ENCODE assay signal across 24 cellular contexts in the genomic region with DNA sequence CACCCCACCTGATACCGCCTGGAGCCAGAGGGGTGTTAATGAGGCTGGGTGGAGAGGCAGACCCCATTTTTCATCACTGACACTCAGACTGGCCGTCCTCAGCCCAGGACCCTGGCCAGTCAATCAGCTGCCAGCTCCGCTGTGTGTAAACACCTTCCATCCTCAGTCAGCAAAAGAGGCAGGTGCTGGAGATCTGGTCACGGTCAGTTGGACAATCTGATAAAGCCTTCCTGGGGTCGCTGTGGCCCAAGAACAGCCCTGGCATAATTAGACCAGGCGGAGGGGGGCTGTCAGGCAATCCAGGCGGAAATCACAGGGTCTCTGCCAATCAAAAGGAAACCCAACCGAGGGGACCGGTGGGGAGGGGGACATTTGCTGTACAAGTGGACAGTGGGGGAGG.
A peak's percentile ranks its signal among the peaks of the same experiment; 100 is the strongest.
DNase-seq lines count a peak whose midpoint lies in the region; FAIRE-seq and TF ChIP-seq lines count a peak whose summit lies in the region.
"Had no signal": no experiment of that assay in that cellular context is flagged by ENCODE, and none has a peak within 500 bp of the region (broad histone marks: within the 10 kb centered on the region; RNA-seq: fewer than 3 reads in every experiment).

No MANE protein-coding gene starts in this region.

- no peak for TF ChIP-seq EP300 in H1 (IDR thresholded peaks at IDR 0.05; ENCODE audit: borderline replicate concordance in 1 of 2, low read depth in 2 of 2, low read length in 2 of 2)

- in situ Hi-C loops in ACHN (cut with HindIII; ENCODE audit: low pct_ligation_motif_present, low pct_unique_long_range_greater_than_20kb, low sequenced_read_pairs) = no loop called here

- H3K56ac ChIP-seq in H1 (replicated peaks; ENCODE audit: insufficient read length, low read depth, low read length) = no peak overlapping the region

- no peaks in the 10 kb centered on the region for H3K9me3 ChIP-seq in H1 (ENCODE audit: insufficient read depth in 2 of 2, low read depth in 1 of 2, low read length in 1 of 2)
- H3K9me3 ChIP-seq: uterus had no signal

- H3K4me1 ChIP-seq in H1 (replicated peaks in 1 of 4; ENCODE audit: control insufficient read depth in 3 of 4, insufficient read depth in 4 of 4, low read length in 3 of 4) = no peaks in the 10 kb centered on the region
- H3K4me1 ChIP-seq: uterus had no signal

- peak overlapping the region in 1 of 4 experiments; percentile 37; a peak in 1 of 7 replicates for H3K9ac ChIP-seq in H1 (replicated peaks in 1 of 4; ENCODE audit: extremely low read depth in 1 of 4, low read depth in 3 of 4, low read length in 3 of 4)

- H3K36me3 ChIP-seq in H1 (ENCODE audit: control insufficient read depth in 2 of 4, insufficient read depth in 4 of 4, low read length in 3 of 4) = no peaks in the 10 kb centered on the region
- H3K36me3 ChIP-seq: uterus had no signal

- no peak for TF ChIP-seq POLR2A in H1 (IDR thresholded peaks at IDR 0.05; ENCODE audit: control extremely low read depth in 1 of 2, low read depth in 2 of 2, low read length in 2 of 2)

- no peak overlapping the region for H3K27ac ChIP-seq in H1 (ENCODE audit: low read depth, low read length)
- H3K27ac ChIP-seq: epithelial cell of prostate, uterus had no signal

- no peak overlapping the region for H3K4me2 ChIP-seq in H1 (ENCODE audit: insufficient read depth in 1 of 2, low read depth in 2 of 2, low read length in 2 of 2)

- TF ChIP-seq RAD21 in H1 (IDR thresholded peaks at IDR 0.05 in 1 of 2, conservative IDR thresholded peaks at IDR 0.05 in 1 of 2; ENCODE audit: low read depth in 2 of 2, low read length in 2 of 2) = no peak

- H2AFZ ChIP-seq in H1 (ENCODE audit: low read length) = no peak overlapping the region

- TF ChIP-seq CTCF in H1 (IDR thresholded peaks at IDR 0.05; ENCODE audit: control extremely low read depth in 1 of 3, insufficient read depth in 1 of 3, low read depth in 1 of 3, low read length in 3 of 3) = no peak

- H4K5ac ChIP-seq in H1 (ENCODE audit: insufficient read length, low read depth, low read length) = no peak overlapping the region

- H2BK5ac ChIP-seq in H1 (ENCODE audit: low read depth, low read length) = no peak overlapping the region

- H2BK120ac ChIP-seq in H1 (replicated peaks; ENCODE audit: low read depth, low read length) = no peak overlapping the region

- H3K23ac ChIP-seq in H1 (ENCODE audit: insufficient read length) = no peak overlapping the region

- FAIRE-seq in H1 (lab: Jason Lieb, UNC) = no peak
- FAIRE-seq: small intestine had no signal

- 0 out of 2 replicates have a peak overlapping the region, but pooled peaks have one; percentile 31 for H2BK15ac ChIP-seq in H1 (ENCODE audit: low read length)

- H3K18ac ChIP-seq in H1 (ENCODE audit: extremely low read depth, low read length) = no peak overlapping the region

- DNase-seq in DMS53 (lab: John Stamatoyannopoulos, UW) (peak; percentile 59), NCI-H1417 treated with DMSO at 0.1 percent for 48 hours (lab: John Stamatoyannopoulos, UW) (peak; percentile 76), NCI-H774 (lab: John Stamatoyannopoulos, UW) (peak; percentile 75), H1 (ENCODE audit: low read depth in 1 of 2, low spot score in 2 of 2) (no peak), ACHN (no peak), medulla oblongata (ENCODE audit: extremely low spot score) (no peak), RKO (ENCODE audit: low spot score) (no peak)
- DNase-seq in activated CD4-positive, alpha-beta T cell treated with anti-CD3 and anti-CD28 coated beads for 48 hours = no peak
- DNase-seq: activated B cell treated with CpG ODN at 0.5 μM for 24 hours; activated CD8-positive, alpha-beta memory T cell treated with anti-CD3 and anti-CD28 coated beads, Interleukin-2, amount 10 ng/mL, durations not matched to agents 7 days and 5 days; activated naive CD4-positive, alpha-beta T cell; activated T-cell treated with anti-CD3 and anti-CD28 coated beads, Interleukin-2, amount 50 U/mL, for 72 hours; cerebellar nuclear complex; left ventricle myocardium superior; midbrain; naive thymus-derived CD4-positive, alpha-beta T cell; NCI-H526 treated with DMSO at 0.1 percent for 48 hours; small intestine; stimulated activated CD8-positive, alpha-beta memory T cell treated with anti-CD3 and anti-CD28 coated beads, Interleukin-4, amount 100 ng/mL, for 48 hours; stimulated activated naive CD8-positive, alpha-beta T cell treated with anti-CD3 and anti-CD28 coated beads, Interleukin-15, amount 100 ng/mL, for 72 hours; SW 1271; T-helper 9 cell; uterus had no signal

- CTCF ChIA-PET in H1 (lab: Charles Lee; ENCODE audit: partially characterized antibody) = interaction anchor here (1.0 to 1.3 kb wide), 2 partner anchors 9 to 101 kb away, joined by 3 to 4 read pairs; no protein-coding TSS in a partner anchor

- H2AK5ac ChIP-seq in H1 (ENCODE audit: low read depth, low read length) = no peak overlapping the region

- H3K27me3 ChIP-seq in H1 (replicated peaks in 1 of 4; ENCODE audit: control insufficient read depth in 3 of 4, extremely low read depth in 1 of 4, insufficient read depth in 3 of 4, low read length in 3 of 4) = no peaks in the 10 kb centered on the region
- H3K27me3 ChIP-seq: uterus had no signal

- peaks cover 0 to 2% of the 10 kb centered on the region in 2 experiments for H4K20me1 ChIP-seq in H1 (replicated peaks in 1 of 2; ENCODE audit: control insufficient read depth in 1 of 2, insufficient read depth in 2 of 2, low read length in 2 of 2)

- H3K14ac ChIP-seq in H1 (ENCODE audit: insufficient read length) = no peak overlapping the region

- H4K91ac ChIP-seq in H1 (replicated peaks; ENCODE audit: insufficient read length, low read length) = no peak overlapping the region

- POLR2A ChIA-PET in H1 (lab: Charles Lee; ENCODE audit: partially characterized antibody) = no interaction called here

- no peaks in the 10 kb centered on the region for H3K79me2 ChIP-seq in H1 (ENCODE audit: control insufficient read depth in 1 of 2, insufficient read depth in 2 of 2, low read length in 2 of 2)

- H2BK12ac ChIP-seq in H1 (ENCODE audit: low read depth, low read length) = no peak overlapping the region

- no peak overlapping the region for H2BK20ac ChIP-seq in H1 (ENCODE audit: low read length)

- H3K79me1 ChIP-seq in H1 (ENCODE audit: low read depth, low read length) = peaks cover 3% of the 10 kb centered on the region; the same call in 1 of the 2 replicates

- H4K8ac ChIP-seq in H1 (ENCODE audit: extremely low read depth, insufficient read depth, low read length) = peak overlapping the region; percentile 31; the same call in 1 of the 2 replicates

- no peak overlapping the region for H3K4ac ChIP-seq in H1 (replicated peaks; ENCODE audit: insufficient read length, low read depth, low read length)

- WGBS in H1 (ENCODE audit: extremely low coverage in 1 of 2, insufficient coverage in 1 of 2, insufficient read length in 1 of 2, insufficient replicate concordance in 2 of 2, low coverage in 1 of 2, low lambda C conversion rate in 2 of 2, missing lambda C conversion rate in 1 of 2), 2 experiments = 89% methylated on average over 9 of the region's 9 CpGs; no CpG with 5 or more reads in 1 of the 2 experiments

- H3K4me3 ChIP-seq in H1 (ENCODE audit: extremely low read depth in 1 of 4, insufficient read depth in 2 of 4, low read depth in 3 of 4, low read length in 4 of 4) = no peak overlapping the region
- H3K4me3 ChIP-seq: uterus had no signal

- H3K23me2 ChIP-seq in H1 (ENCODE audit: low read depth, low read length) = no peaks in the 10 kb centered on the region; the same call in 1 of the 2 replicates

TF ChIP-seq in H1, 55 proteins besides CTCF, POLR2A, EP300 and RAD21:
- TF ChIP-seq BRCA1 (IDR thresholded peaks at IDR 0.05; ENCODE audit: low read depth, low read length) (no peak), HDAC6 (IDR thresholded peaks at IDR 0.05; ENCODE audit: low read depth, low read length) (no peak), SUZ12 (IDR thresholded peaks at IDR 0.05; ENCODE audit: low read length) (no peak), RBBP5 (IDR thresholded peaks at IDR 0.05; ENCODE audit: borderline replicate concordance, low read depth, low read length) (no peak), FOSL1 (IDR thresholded peaks at IDR 0.05; ENCODE audit: insufficient read depth, low read depth, low read length) (no peak), CTBP2 (IDR thresholded peaks at IDR 0.05; ENCODE audit: borderline replicate concordance, insufficient read depth, insufficient read length, low read length) (no peak), EGR1 (IDR thresholded peaks at IDR 0.05; ENCODE audit: borderline replicate concordance, low read depth, low read length) (no peak), KDM4A (IDR thresholded peaks at IDR 0.05; ENCODE audit: low read depth, low read length, severe bottlenecking) (no peak), TBP (IDR thresholded peaks at IDR 0.05; ENCODE audit: low read depth, low read length) (no peak), CBX8 (IDR thresholded peaks at IDR 0.05; ENCODE audit: borderline replicate concordance, low read depth, low read length) (no peak), PHF8 (conservative IDR thresholded peaks at IDR 0.05; ENCODE audit: low read depth, low read length) (no peak), SRF (IDR thresholded peaks at IDR 0.05; ENCODE audit: low read depth, low read length) (no peak), KDM1A (IDR thresholded peaks at IDR 0.05; ENCODE audit: borderline replicate concordance, low read length) (no peak), TEAD4 (IDR thresholded peaks at IDR 0.05; ENCODE audit: low read depth, low read length) (no peak), JUN (IDR thresholded peaks at IDR 0.05; ENCODE audit: low read depth, low read length) (no peak), EZH2 (IDR thresholded peaks at IDR 0.05; ENCODE audit: low read depth, low read length, severe bottlenecking) (no peak), CBX5 (IDR thresholded peaks at IDR 0.05; ENCODE audit: low read depth, low read length) (no peak)

Comparison
In these comparisons a context has a peak if more than half of its experiments do, and no peak if none do; other contexts are left out.
1. DNase-seq: peak in DMS53 (single experiment), NCI-H1417 treated with DMSO at 0.1 percent for 48 hours (single experiment) and NCI-H774 (single experiment); none in H1 (0 of 2), ACHN (single experiment), activated CD4-positive, alpha-beta T cell treated with anti-CD3 and anti-CD28 coated beads for 48 hours (single experiment), medulla oblongata (single experiment) and RKO (single experiment).